Comparison of ENCODE assay signal across 25 cellular contexts in genomic region chr19:28686741-28687140, GRCh38.
"Had no signal": no experiment of that assay in that cellular context is flagged by ENCODE, and none has a peak within 500 bp of the region (broad histone marks: within the 10 kb centered on the region; RNA-seq: fewer than 3 reads in every experiment).

No MANE protein-coding gene starts in this region.

- H3K27me3 ChIP-seq: cardiac muscle cell, right lobe of liver, suprapubic skin, transverse colon, vagina had no signal

- FAIRE-seq: islet of Langerhans, small intestine had no signal

- H3K4me1 ChIP-seq: lower lobe of right lung, parathyroid adenoma, right lobe of liver, suprapubic skin, transverse colon, vagina had no signal

- DNase-seq: activated CD4-positive, alpha-beta T cell treated with anti-CD3 and anti-CD28 coated beads, Interleukin-2, amount 10 ng/mL, durations not matched to agents 7 days and 5 days; activated CD8-positive, alpha-beta T cell treated with anti-CD3 and anti-CD28 coated beads, Interleukin-2, amount 10 ng/mL, durations not matched to agents 7 days and 5 days; activated naive CD4-positive, alpha-beta T cell treated with Interleukin-2 at 50 U/mL for 16 hours; activated naive CD8-positive, alpha-beta T cell treated with anti-CD3 and anti-CD28 coated beads, Interleukin-2, amount 10 ng/mL, durations not matched to agents 7 days and 5 days; activated T-cell treated with anti-CD3 and anti-CD28 coated beads, Interleukin-2, amount 50 U/mL, for 24 hours; foreskin melanocyte; glutamatergic neuron; hippocampal formation; left colon; lower lobe of right lung; naive thymus-derived CD8-positive, alpha-beta T cell; right lobe of liver; small intestine; stimulated activated CD4-positive, alpha-beta T cell treated with anti-CD3 and anti-CD28 coated beads, Interleukin-15, amount 100 ng/mL, for 24 hours; stimulated activated CD4-positive, alpha-beta T cell treated with anti-CD3 and anti-CD28 coated beads, Interleukin-2, amount 100 ng/mL, for 48 hours; stimulated activated naive CD8-positive, alpha-beta T cell treated with anti-CD3 and anti-CD28 coated beads, Interleukin-15, amount 100 ng/mL, for 72 hours; transverse colon had no signal

- H3K9me3 Mint-ChIP-seq: activated T-cell treated with anti-CD3 and anti-CD28 coated beads, Interleukin-2, amount 50 U/mL, for 24 hours; activated T-helper 2 cell treated with anti-CD3 and anti-CD28 coated beads, Interferon-gamma antibody, Interleukin-2, Interleukin-4, amounts not matched to agents 10 μg/mL and 5 μg/mL and 100 μg/mL, durations not matched to agents 14 hours and 24 hours and 36 hours had no signal

- H3K79me2 ChIP-seq: parathyroid adenoma had no signal

- H3K4me3 Mint-ChIP-seq: activated CD4-positive, alpha-beta T cell treated with anti-CD3 and anti-CD28 coated beads, Interleukin-2, amount 10 ng/mL, durations not matched to agents 7 days and 5 days; activated CD8-positive, alpha-beta T cell treated with anti-CD3 and anti-CD28 coated beads, Interleukin-2, amount 10 ng/mL, durations not matched to agents 7 days and 5 days; activated naive CD8-positive, alpha-beta T cell treated with anti-CD3 and anti-CD28 coated beads, Interleukin-2, amount 10 ng/mL, durations not matched to agents 7 days and 5 days; activated T-cell treated with anti-CD3 and anti-CD28 coated beads, Interleukin-2, amount 50 U/mL, for 24 hours; naive thymus-derived CD8-positive, alpha-beta T cell; stimulated activated naive CD8-positive, alpha-beta T cell treated with anti-CD3 and anti-CD28 coated beads, Interleukin-15, amount 100 ng/mL, for 72 hours had no signal

- H3K9me3 ChIP-seq: lower lobe of right lung, right lobe of liver, suprapubic skin, transverse colon, vagina had no signal

- H3K9ac ChIP-seq: parathyroid adenoma had no signal

- H2AFZ ChIP-seq: parathyroid adenoma had no signal

- H3K4me1 Mint-ChIP-seq: stimulated activated naive CD8-positive, alpha-beta T cell treated with anti-CD3 and anti-CD28 coated beads, Interleukin-15, amount 100 ng/mL, for 72 hours had no signal

- H3K27me3 Mint-ChIP-seq: activated CD4-positive, alpha-beta T cell treated with anti-CD3 and anti-CD28 coated beads, Interleukin-2, amount 10 ng/mL, durations not matched to agents 7 days and 5 days; activated naive CD8-positive, alpha-beta T cell treated with anti-CD3 and anti-CD28 coated beads, Interleukin-2, amount 10 ng/mL, durations not matched to agents 7 days and 5 days had no signal

- H3K36me3 ChIP-seq: cardiac muscle cell, lower lobe of right lung, right lobe of liver, suprapubic skin, transverse colon, vagina had no signal

- ATAC-seq: activated CD4-positive, CD25-positive, alpha-beta regulatory T cell treated with anti-CD3 and anti-CD28 coated beads, Interleukin-2, amount 50 U/mL, for 24 hours; activated CD8-positive, alpha-beta T cell treated with anti-CD3 and anti-CD28 coated beads, Interleukin-2, amount 10 ng/mL, durations not matched to agents 7 days and 5 days; left colon; lower lobe of right lung; naive thymus-derived CD8-positive, alpha-beta T cell; right lobe of liver; stimulated activated naive CD8-positive, alpha-beta T cell treated with anti-CD3 and anti-CD28 coated beads, Interleukin-15, amount 100 ng/mL, for 72 hours had no signal

- H3K27ac Mint-ChIP-seq: activated CD4-positive, alpha-beta T cell treated with anti-CD3 and anti-CD28 coated beads, Interleukin-2, amount 10 ng/mL, durations not matched to agents 7 days and 5 days; activated CD8-positive, alpha-beta T cell treated with anti-CD3 and anti-CD28 coated beads, Interleukin-2, amount 10 ng/mL, durations not matched to agents 7 days and 5 days; activated naive CD8-positive, alpha-beta T cell treated with anti-CD3 and anti-CD28 coated beads, Interleukin-2, amount 10 ng/mL, durations not matched to agents 7 days and 5 days; activated T-cell treated with anti-CD3 and anti-CD28 coated beads, Interleukin-2, amount 50 U/mL, for 24 hours; activated T-helper 2 cell treated with anti-CD3 and anti-CD28 coated beads, Interferon-gamma antibody, Interleukin-2, Interleukin-4, amounts not matched to agents 10 μg/mL and 5 μg/mL and 100 μg/mL, durations not matched to agents 14 hours and 24 hours and 36 hours; naive thymus-derived CD8-positive, alpha-beta T cell; stimulated activated naive CD8-positive, alpha-beta T cell treated with anti-CD3 and anti-CD28 coated beads, Interleukin-15, amount 100 ng/mL, for 72 hours had no signal

- H3K36me3 Mint-ChIP-seq: activated naive CD8-positive, alpha-beta T cell treated with anti-CD3 and anti-CD28 coated beads, Interleukin-2, amount 10 ng/mL, durations not matched to agents 7 days and 5 days had no signal

- H3K4me3 ChIP-seq: cardiac muscle cell, coronary artery, lower lobe of right lung, right lobe of liver, suprapubic skin, transverse colon, vagina had no signal

- H3K27ac ChIP-seq: cardiac muscle cell, coronary artery, lower lobe of right lung, parathyroid adenoma, right lobe of liver, suprapubic skin, transverse colon, vagina had no signal
